ENCODE assay signal across 8 cellular contexts in genomic region chr14:101823511-101824120, GRCh38.
A peak's percentile ranks its signal among the peaks of the same experiment; 100 is the strongest.
DNase-seq lines count a peak whose midpoint lies in the region; ATAC-seq and TF ChIP-seq lines count a peak whose summit lies in the region.

No MANE protein-coding gene starts in this region.

- intact Hi-C loops in Calu3 (cut with micrococcal nuclease; ENCODE audit: unreplicated experiment) (no loop called here), PC-3 (cut with micrococcal nuclease) (no loop called here)

- no peak overlapping the region for H3K4me2 ChIP-seq in PC-3 (ENCODE audit: low read length)

- no peak overlapping the region for H2AFZ ChIP-seq in PC-3 (ENCODE audit: low read length)

- no peaks in the 10 kb centered on the region for H3K27me3 Mint-ChIP-seq in Calu3 (ENCODE audit: unreplicated experiment)

- DNase-seq in activated CD4-positive, alpha-beta T cell treated with anti-CD3 and anti-CD28 coated beads for 1 hour, result peak; percentile 65
- DNase-seq in effector CD8-positive, alpha-beta T cell (lab: John Stamatoyannopoulos, UW), result peak; percentile 41
- DNase-seq in NCI-H2107 (lab: John Stamatoyannopoulos, UW), result no peak
- DNase-seq in Calu3, result no peak
- no peak for DNase-seq in PC-3

- CTCF ChIA-PET in Calu3 (lab: Charles Lee), result interaction anchor here (1.6 kb wide), 1 partner anchor 14 kb away, joined by 15 read pairs; no protein-coding TSS in a partner anchor
- CTCF ChIA-PET in PC-3 (lab: Charles Lee), result no interaction called here

- peaks cover 85% of the 10 kb centered on the region for H3K79me2 ChIP-seq in PC-3 (ENCODE audit: low read length)

- TF ChIP-seq CTCF in Calu3 (IDR thresholded peaks at IDR 0.05; ENCODE audit: unreplicated experiment) (no peak), PC-3 (conservative IDR thresholded peaks at IDR 0.05; ENCODE audit: low read depth, low read length) (no peak)

- no peak overlapping the region for H3K27ac Mint-ChIP-seq in Calu3 (ENCODE audit: unreplicated experiment)

- POLR2A ChIA-PET in PC-3 (lab: Charles Lee; ENCODE audit: unreplicated experiment), result no interaction called here

- no peaks in the 10 kb centered on the region for H3F3A ChIP-seq in PC-3 (ENCODE audit: low read length, unreplicated experiment)

- H3K27ac ChIP-seq in skeletal muscle tissue (ENCODE audit: low read depth, low read length) (peak overlapping the region; percentile 85), PC-3 (ENCODE audit: low read length) (no peak overlapping the region)

- peak; percentile 58 for ATAC-seq in HG02678 (IDR thresholded peaks at IDR 0.05; ENCODE audit: unreplicated experiment)
- no peak for ATAC-seq in PC-3

- H3K36me3 Mint-ChIP-seq in Calu3 (ENCODE audit: insufficient read depth, unreplicated experiment), result peaks cover 12% of the 10 kb centered on the region

- peaks cover 12% of the 10 kb centered on the region for H3K4me1 Mint-ChIP-seq in Calu3 (ENCODE audit: low read depth, unreplicated experiment)

- H3K4me3 ChIP-seq in GM08714 (ENCODE audit: low read length) (peak overlapping the region; percentile 77; the same call in 1 of the 2 replicates), skeletal muscle tissue (ENCODE audit: low read length in 3 of 3) (peak overlapping the region; percentile 13 to 61 (median 59)), PC-3 (ENCODE audit: low read length) (no peak overlapping the region)

- no peak overlapping the region for H3K4me3 Mint-ChIP-seq in Calu3 (ENCODE audit: low read depth, unreplicated experiment)

- H3K4me1 ChIP-seq in skeletal muscle tissue (ENCODE audit: control insufficient read depth in 3 of 3, insufficient read depth in 3 of 3, low read length in 3 of 3), result peaks cover 35 to 45% (median 36%) of the 10 kb centered on the region in 3 donors
- H3K4me1 ChIP-seq in PC-3 (ENCODE audit: insufficient read depth, low read length), result no peaks in the 10 kb centered on the region

- H3K9me2 ChIP-seq in PC-3 (replicated peaks; ENCODE audit: low read length), result no peaks in the 10 kb centered on the region

- H3K9me3 ChIP-seq in skeletal muscle tissue (ENCODE audit: control insufficient read depth in 3 of 3, low read length in 3 of 3) (no peaks in the 10 kb centered on the region), PC-3 (ENCODE audit: low read length) (no peaks in the 10 kb centered on the region)

- H3K36me3 ChIP-seq in skeletal muscle tissue (ENCODE audit: control insufficient read depth in 3 of 3, insufficient read depth in 3 of 3, low read length in 3 of 3), result peaks cover 0 to 4% (median 0%) of the 10 kb centered on the region in 3 donors
- H3K36me3 ChIP-seq in PC-3 (ENCODE audit: low read depth, low read length), result peaks cover 13% of the 10 kb centered on the region

- no peaks in the 10 kb centered on the region for H3K27me3 ChIP-seq in skeletal muscle tissue (ENCODE audit: control insufficient read depth in 3 of 3, insufficient read depth in 3 of 3, low read length in 3 of 3)
- H3K27me3 ChIP-seq in PC-3 (ENCODE audit: low read length), result no peaks in the 10 kb centered on the region

- peak overlapping the region; percentile 69 to 76 (median 72) for H3K9ac ChIP-seq in skeletal muscle tissue (ENCODE audit: low read depth in 1 of 3, low read length in 3 of 3)
- H3K9ac ChIP-seq in PC-3 (ENCODE audit: low read length), result no peak overlapping the region

- no peaks in the 10 kb centered on the region; the same call in 1 of the 2 replicates for H4K20me1 ChIP-seq in PC-3 (ENCODE audit: low read length)

- BruUV-seq in Calu3 (replicated peaks; lab: Mats Ljungman, UMichigan) (no TSS peak), PC-3 (replicated peaks; lab: Mats Ljungman, UMichigan) (no TSS peak)

- H3K9me3 Mint-ChIP-seq in Calu3 (ENCODE audit: low read depth, unreplicated experiment), result peaks cover 5% of the 10 kb centered on the region

Comparison
In these comparisons a context has a peak if more than half of its experiments do, and no peak if none do; other contexts are left out.
1. DNase-seq: peak in activated CD4-positive, alpha-beta T cell treated with anti-CD3 and anti-CD28 coated beads for 1 hour (single experiment) and effector CD8-positive, alpha-beta T cell (single experiment); none in NCI-H2107 (single experiment), Calu3 (single experiment) and PC-3 (single experiment).